In the genomic region with DNA sequence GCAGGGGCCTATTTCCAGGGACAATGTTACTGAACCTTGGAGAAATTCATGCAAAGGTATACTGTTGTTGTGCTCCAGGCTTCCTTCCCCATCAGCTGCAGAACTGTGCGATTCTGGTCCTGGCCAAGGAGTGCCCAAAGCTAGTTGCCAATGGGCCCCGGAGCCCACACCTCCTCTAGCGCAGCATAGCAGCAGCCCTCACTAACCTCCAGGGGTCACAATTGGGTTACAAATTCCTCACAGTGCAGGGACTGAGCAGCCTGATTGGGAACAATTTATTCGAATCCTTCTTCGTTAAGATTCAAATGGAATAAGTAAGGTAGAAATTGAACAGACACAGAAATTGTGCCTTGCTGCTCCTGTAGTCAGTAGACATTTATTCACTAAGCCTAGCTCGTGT, we compare ENCODE assay signal across 10 cellular contexts.
DNase-seq lines count a peak whose midpoint lies in the region; ATAC-seq and TF ChIP-seq lines count a peak whose summit lies in the region.
"Had no signal": no experiment of that assay in that cellular context is flagged by ENCODE, and none has a peak within 500 bp of the region (broad histone marks: within the 10 kb centered on the region; RNA-seq: fewer than 3 reads in every experiment).

No MANE protein-coding gene starts in this region.

- intact Hi-C loops in left cardiac atrium (cut with DNase I), result loop anchor here in 1 of 2 donors (5.0 kb wide), 1 partner anchor 295 kb away; no protein-coding TSS in a partner anchor
- intact Hi-C loops in activated naive CD4-positive, alpha-beta T cell treated with anti-CD3 and anti-CD28 coated beads for 36 hours (cut with micrococcal nuclease), result no loop called here

- CTCF ChIA-PET in activated naive CD4-positive, alpha-beta T cell treated with anti-CD3 and anti-CD28 coated beads for 36 hours (lab: Charles Lee), result no interaction called here

- peaks cover 9% of the 10 kb centered on the region for H3K27me3 Mint-ChIP-seq in progenitor cell of endocrine pancreas
- no peaks in the 10 kb centered on the region for H3K27me3 Mint-ChIP-seq in activated naive CD4-positive, alpha-beta T cell treated with anti-CD3 and anti-CD28 coated beads for 36 hours (ENCODE audit: low read depth)

- DNase-seq in HuH-7 (ENCODE audit: low spot score), result peak; percentile 51
- DNase-seq in OCI-M1 (lab: John Stamatoyannopoulos, UW), result peak; percentile 49
- DNase-seq in left cardiac atrium, result no peak
- peak; percentile 20 for DNase-seq in progenitor cell of endocrine pancreas (ENCODE audit: low spot score, unreplicated experiment)
- DNase-seq in activated naive CD4-positive, alpha-beta T cell treated with anti-CD3 and anti-CD28 coated beads for 36 hours, result no peak
- no peak for DNase-seq in NCI-H345 (lab: John Stamatoyannopoulos, UW)
- DNase-seq: activated T-cell treated with anti-CD3 and anti-CD28 coated beads, Interleukin-2, amount 50 U/mL, for 1 hour had no signal

- peaks cover 3% of the 10 kb centered on the region for H3K36me3 Mint-ChIP-seq in progenitor cell of endocrine pancreas (ENCODE audit: insufficient read depth)
- peaks cover 34% of the 10 kb centered on the region for H3K36me3 Mint-ChIP-seq in activated naive CD4-positive, alpha-beta T cell treated with anti-CD3 and anti-CD28 coated beads for 36 hours (ENCODE audit: low read depth)

- H3K9me3 Mint-ChIP-seq in progenitor cell of endocrine pancreas (ENCODE audit: low read depth), result peaks cover 11% of the 10 kb centered on the region
- H3K9me3 Mint-ChIP-seq in activated naive CD4-positive, alpha-beta T cell treated with anti-CD3 and anti-CD28 coated beads for 36 hours, result peaks cover 21% of the 10 kb centered on the region

- no peak overlapping the region for H3K4me3 Mint-ChIP-seq in progenitor cell of endocrine pancreas (ENCODE audit: low read depth)
- no peak overlapping the region for H3K4me3 Mint-ChIP-seq in activated naive CD4-positive, alpha-beta T cell treated with anti-CD3 and anti-CD28 coated beads for 36 hours

- no peaks in the 10 kb centered on the region for H3K4me1 Mint-ChIP-seq in progenitor cell of endocrine pancreas (ENCODE audit: low read depth)
- no peaks in the 10 kb centered on the region for H3K4me1 Mint-ChIP-seq in activated naive CD4-positive, alpha-beta T cell treated with anti-CD3 and anti-CD28 coated beads for 36 hours (ENCODE audit: low read depth)

- ATAC-seq in left cardiac atrium (peak; percentile 65 to 77), HG03439 (IDR thresholded peaks at IDR 0.05; ENCODE audit: unreplicated experiment) (no peak), HG02870 (IDR thresholded peaks at IDR 0.05; ENCODE audit: unreplicated experiment) (no peak)
- ATAC-seq: PC-3 had no signal

- no peak overlapping the region for H3K27ac Mint-ChIP-seq in progenitor cell of endocrine pancreas
- H3K27ac Mint-ChIP-seq in activated naive CD4-positive, alpha-beta T cell treated with anti-CD3 and anti-CD28 coated beads for 36 hours, result no peak overlapping the region

- peak; percentile 75 for TF ChIP-seq CTCF in progenitor cell of endocrine pancreas (IDR thresholded peaks at IDR 0.05; ENCODE audit: unreplicated experiment)

Comparison
In these comparisons a context has a peak if more than half of its experiments do, and no peak if none do; other contexts are left out.
1. DNase-seq: peak in HuH-7 (single experiment), OCI-M1 (single experiment) and progenitor cell of endocrine pancreas (single experiment); none in left cardiac atrium (single experiment), activated naive CD4-positive, alpha-beta T cell treated with anti-CD3 and anti-CD28 coated beads for 36 hours (single experiment) and NCI-H345 (single experiment).
2. ATAC-seq: peak in left cardiac atrium (2 of 2); none in HG03439 (single experiment) and HG02870 (single experiment).